In genomic region chr17:34980353-34980680, GRCh38 we compare ENCODE assay signal across 8 cellular contexts. TPM values are rescaled to one million over a fixed set of nuclear protein-coding genes. Genes with fewer than 3 reads are reported as not detected.
DNase-seq lines count a peak whose midpoint lies in the region; ATAC-seq and TF ChIP-seq lines count a peak whose summit lies in the region.

TSS of gene LIG3 (plus strand) at chr17:34980512. CDS start at chr17:34983006, 2,494 bp downstream.

- TF ChIP-seq CTCF in GM13976 (IDR thresholded peaks at IDR 0.05; ENCODE audit: borderline replicate concordance, control extremely low read depth, extremely low read depth, insufficient read depth, missing control alignments), result no peak
- TF ChIP-seq CTCF in upper lobe of right lung (IDR thresholded peaks at IDR 0.05), result no peak

- DNase-seq in GM13976 (ENCODE audit: low spot score) (peak; percentile 95), NCI-H1694 (lab: John Stamatoyannopoulos, UW) (peak; percentile 84), amniotic epithelial cell (ENCODE audit: low read depth) (peak; percentile 90), left cardiac atrium (peak; percentile 95), posterior vena cava (ENCODE audit: low spot score) (peak; percentile 98), upper lobe of right lung (peak; percentile 98)

- intact Hi-C loops in T-helper 1 cell treated with Interleukin-12 subunit alpha and Interleukin-12 subunit beta and Interleukin-4 antibody, amounts not matched to agents 30 ng/mL and 1 ng/mL, for 36 hours (cut with micrococcal nuclease), result loop anchor here (1.0 to 5.0 kb wide), 7 partner anchors 42 to 828 kb away; partner anchors contain the start of genes PEX12, SLFN12L and TAF15
- intact Hi-C loops in left cardiac atrium (cut with DNase I) (no loop called here), posterior vena cava (cut with DNase I) (no loop called here), upper lobe of right lung (cut with DNase I) (no loop called here)

- no peaks in the 10 kb centered on the region for H3K36me3 ChIP-seq in upper lobe of right lung

- ATAC-seq in HG02884 (IDR thresholded peaks at IDR 0.05; ENCODE audit: unreplicated experiment) (peak; percentile 83), left cardiac atrium (peak; percentile 93 to 96), upper lobe of right lung (peak; percentile 94)

- peaks cover 19% of the 10 kb centered on the region for H3K4me1 ChIP-seq in upper lobe of right lung

- no peaks in the 10 kb centered on the region for H3K27me3 ChIP-seq in upper lobe of right lung

- in situ Hi-C loops in GM13976 (cut with MboI; ENCODE audit: low sequenced_read_pairs, unreplicated experiment), result no loop called here

- peak within 1 kb of the TSS; percentile 98 for H3K4me3 ChIP-seq in upper lobe of right lung

- H3K27ac ChIP-seq in upper lobe of right lung, result peak within 1 kb of the TSS; percentile 99

- no peaks in the 10 kb centered on the region for H3K9me3 ChIP-seq in upper lobe of right lung

RNA-seq across cellular contexts. Expression of gene LIG3, which starts in this region (rescaled TPM):
- total RNA-seq in T-helper 1 cell treated with Interleukin-12 subunit alpha and Interleukin-12 subunit beta and Interleukin-4 antibody, amounts not matched to agents 30 ng/mL and 1 ng/mL, for 36 hours, result 44.3 and 45.5 TPM in 2 replicates
- 10 to 100 TPM; 14.3 to 23.0 TPM for total RNA-seq in left cardiac atrium
- total RNA-seq in posterior vena cava, result 10 to 100 TPM; 27.3 to 34.3 TPM
- total RNA-seq in upper lobe of right lung, result 29.7 TPM

Comparison
In these comparisons a context has a peak if more than half of its experiments do, and no peak if none do; other contexts are left out.
1. Peak in every context shown above with its lines: DNase-seq, ATAC-seq, H3K4me3 ChIP-seq and H3K27ac ChIP-seq.